In genomic region chr21:33261635-33262034, GRCh38 we compare ENCODE assay signal across 1 cellular context.
A peak's percentile ranks its signal among the peaks of the same experiment; 100 is the strongest.
TF ChIP-seq lines count a peak whose summit lies in the region.

No MANE protein-coding gene starts in this region.

TF ChIP-seq in IMR-90, 13 proteins besides CTCF, POLR2A, EP300 and RAD21 (continued from another document):
- no peak for TF ChIP-seq ELK1 (IDR thresholded peaks at IDR 0.05; ENCODE audit: borderline replicate concordance, low read depth, low read length)
- TF ChIP-seq FOS (IDR thresholded peaks at IDR 0.05; ENCODE audit: low read depth, low read length) = no peak
- no peak for TF ChIP-seq RCOR1 (IDR thresholded peaks at IDR 0.05; ENCODE audit: insufficient replicate concordance, low read length)
- no peak for TF ChIP-seq MAZ (IDR thresholded peaks at IDR 0.05; ENCODE audit: borderline replicate concordance, low read depth, low read length)
- peak; percentile 39; the same call in 1 of the 2 replicates for TF ChIP-seq BHLHE40 (IDR thresholded peaks at IDR 0.05; ENCODE audit: low read depth, low read length)
- no peak for TF ChIP-seq USF2 (IDR thresholded peaks at IDR 0.05; ENCODE audit: low read depth, low read length)
- TF ChIP-seq CEBPB (IDR thresholded peaks at IDR 0.05; ENCODE audit: low read depth, low read length) = peak; percentile 92
